In genomic region chr14:64410084-64410774, GRCh38 we compare ENCODE assay signal across 12 cellular contexts. TPM values are rescaled to one million over a fixed set of nuclear protein-coding genes. Genes with fewer than 3 reads are reported as not detected.
DNase-seq lines count a peak whose midpoint lies in the region; TF ChIP-seq lines count a peak whose summit lies in the region.
"Had no signal": no experiment of that assay in that cellular context is flagged by ENCODE, and none has a peak within 500 bp of the region (broad histone marks: within the 10 kb centered on the region; RNA-seq: fewer than 3 reads in every experiment).

No MANE protein-coding gene starts in this region.

- H3K4me3 Mint-ChIP-seq in neural progenitor cell = no peak overlapping the region

- H3K4me2 ChIP-seq in GM23248 (ENCODE audit: unreplicated experiment) (no peak overlapping the region), neural progenitor cell (no peak overlapping the region)

- in situ Hi-C loops in GM23248 (cut with MboI) = no loop called here

- no peak overlapping the region for H3K27ac Mint-ChIP-seq in neural progenitor cell

- no peak for TF ChIP-seq CTCF in neural progenitor cell (IDR thresholded peaks at IDR 0.05)
- TF ChIP-seq CTCF in suprapubic skin (IDR thresholded peaks at IDR 0.05) = no peak

- H3K9me3 ChIP-seq in GM23248 (ENCODE audit: low read depth) = no peaks in the 10 kb centered on the region
- H3K9me3 ChIP-seq in ectodermal cell (ENCODE audit: control insufficient read depth, low read length) = no peaks in the 10 kb centered on the region
- no peaks in the 10 kb centered on the region for H3K9me3 ChIP-seq in neural progenitor cell (ENCODE audit: low read depth)
- no peaks in the 10 kb centered on the region for H3K9me3 ChIP-seq in suprapubic skin
- H3K9me3 ChIP-seq: thyroid gland had no signal

- H3F3A ChIP-seq in GM23248 (ENCODE audit: insufficient read depth) = no peaks in the 10 kb centered on the region
- peaks cover 5% of the 10 kb centered on the region for H3F3A ChIP-seq in neural progenitor cell (ENCODE audit: low read depth)

- TF ChIP-seq POLR2A in suprapubic skin (IDR thresholded peaks at IDR 0.05) = no peak

- H3K36me3 ChIP-seq in GM23248 (ENCODE audit: low read depth) = peaks cover 4% of the 10 kb centered on the region; the same call in 1 of the 2 replicates
- H3K36me3 ChIP-seq in ectodermal cell (ENCODE audit: control insufficient read depth, insufficient read depth, low read length) = peaks cover 15% of the 10 kb centered on the region
- H3K36me3 ChIP-seq in neural progenitor cell = no peaks in the 10 kb centered on the region
- peaks cover 27% of the 10 kb centered on the region for H3K36me3 ChIP-seq in suprapubic skin

- DNase-seq in GM23248 = peak; percentile 53
- peak; percentile 50 for DNase-seq in NCI-H146 (lab: John Stamatoyannopoulos, UW)
- DNase-seq in neural progenitor cell (ENCODE audit: low spot score) = peak; percentile 53
- no peak for DNase-seq in GF-D8 (lab: John Stamatoyannopoulos, UW)
- no peak for DNase-seq in stimulated activated CD4-positive, alpha-beta T cell treated with anti-CD3 and anti-CD28 coated beads, Interleukin-2, amount 100 ng/mL, for 48 hours
- no peak for DNase-seq in COLO829 (ENCODE audit: low spot score)
- no peak for DNase-seq in suprapubic skin (ENCODE audit: low spot score in 2 of 2)
- DNase-seq: activated CD4-positive, alpha-beta T cell treated with anti-CD3 and anti-CD28 coated beads for 1 hour; left ventricle myocardium superior; NCI-H526 treated with DMSO at 0.1 percent for 48 hours; thyroid gland had no signal

- TF ChIP-seq EP300 in suprapubic skin (IDR thresholded peaks at IDR 0.05) = no peak

- H3K9ac ChIP-seq in GM23248 (no peak overlapping the region), neural progenitor cell (no peak overlapping the region)

- H4K20me1 ChIP-seq in GM23248 (ENCODE audit: insufficient read depth) = no peaks in the 10 kb centered on the region
- H4K20me1 ChIP-seq in neural progenitor cell (ENCODE audit: low read depth) = no peaks in the 10 kb centered on the region

- H3K79me2 ChIP-seq in GM23248 (ENCODE audit: insufficient read depth) (no peaks in the 10 kb centered on the region), neural progenitor cell (ENCODE audit: low read depth) (peaks cover 13% of the 10 kb centered on the region)

- no peaks in the 10 kb centered on the region for H3K9me2 ChIP-seq in GM23248 (ENCODE audit: insufficient read depth)

- peaks cover 12% of the 10 kb centered on the region for H3K36me3 Mint-ChIP-seq in neural progenitor cell

- H3K9me3 Mint-ChIP-seq in neural progenitor cell = no peaks in the 10 kb centered on the region

- H3K4me1 ChIP-seq in GM23248 (ENCODE audit: insufficient read depth) (0 out of 2 replicates have a peak, but pooled peaks cover 3% of the 10 kb centered on the region), ectodermal cell (ENCODE audit: control insufficient read depth, insufficient read depth, low read length) (no peaks in the 10 kb centered on the region), neural progenitor cell (peaks cover 4% of the 10 kb centered on the region), suprapubic skin (no peaks in the 10 kb centered on the region)
- H3K4me1 ChIP-seq: thyroid gland had no signal

- WGBS in GM23248 (ENCODE audit: low coverage in 1 of 2, low lambda C conversion rate in 2 of 2, missing lambda C conversion rate in 2 of 2), 2 experiments = 84 to 89% methylated on average over 5 of the region's 5 CpGs
- 46 to 51% methylated on average over 5 of the region's 5 CpGs for WGBS in ectodermal cell, 2 experiments
- WGBS in suprapubic skin = 92% methylated on average over 5 of the region's 5 CpGs

- peaks cover 2% of the 10 kb centered on the region for H3K27me3 Mint-ChIP-seq in neural progenitor cell (ENCODE audit: insufficient read depth, low read depth)

- H3K4me1 Mint-ChIP-seq in neural progenitor cell = peaks cover 3% of the 10 kb centered on the region

- H2AFZ ChIP-seq in GM23248 (no peak overlapping the region), neural progenitor cell (replicated peaks) (no peak overlapping the region)

- H3K27ac ChIP-seq in GM23248 = no peak overlapping the region
- peak overlapping the region; percentile 69 for H3K27ac ChIP-seq in ectodermal cell (ENCODE audit: insufficient read depth, low read depth, low read length, poor library complexity, severe bottlenecking)
- H3K27ac ChIP-seq in neural progenitor cell = peak overlapping the region; percentile 70
- no peak overlapping the region for H3K27ac ChIP-seq in suprapubic skin
- H3K27ac ChIP-seq: thyroid gland had no signal

- H3K4me3 ChIP-seq in GM23248 (no peak overlapping the region), ectodermal cell (ENCODE audit: insufficient read depth, low read depth, low read length) (no peak overlapping the region), neural progenitor cell (no peak overlapping the region), suprapubic skin (no peak overlapping the region)
- H3K4me3 ChIP-seq: thyroid gland had no signal

- H3K27me3 ChIP-seq in GM23248 (replicated peaks; ENCODE audit: insufficient read depth) (no peaks in the 10 kb centered on the region), ectodermal cell (ENCODE audit: control insufficient read depth, insufficient read depth, low read length, poor library complexity, severe bottlenecking) (no peaks in the 10 kb centered on the region), neural progenitor cell (no peaks in the 10 kb centered on the region), suprapubic skin (no peaks in the 10 kb centered on the region)
- H3K27me3 ChIP-seq: thyroid gland had no signal

RNA-seq across cellular contexts. Expression of gene MTHFD1, which starts 22.1 kb away (rescaled TPM):
- 23.4 and 24.1 TPM in 2 replicates for total RNA-seq in GM23248 (2014; rRNA removed; shearing (Covaris generic))
- 45.6 and 52.9 TPM in 2 replicates for polyA plus RNA-seq in GM23248 (2016; fragmentation: Nextera tagmentation; extraction: Ambion mirVana)
- 123 TPM for polyA plus RNA-seq in ectodermal cell (2013, experiment 1 of 4)
- 102 TPM for polyA plus RNA-seq in ectodermal cell (2013, experiment 2 of 4)
- polyA plus RNA-seq in ectodermal cell (2013, experiment 3 of 4) = 72.4 TPM
- 68.5 TPM for polyA plus RNA-seq in ectodermal cell (2013, experiment 4 of 4)
- total RNA-seq in neural progenitor cell (ENCODE audit: low replicate concordance) (49.3 and 54.5 TPM in 2 replicates), suprapubic skin (10 to 100 TPM; 21.5 to 42.0 (median 33.0) TPM)

RNA-seq across cellular contexts. Expression of gene AKAP5, which starts 55.1 kb away (rescaled TPM):
- 0.22 and 0.89 TPM in 2 replicates for total RNA-seq in GM23248 (2014; rRNA removed; shearing (Covaris generic))
- 0.08 and 0.19 TPM in 2 replicates for polyA plus RNA-seq in GM23248 (2016; fragmentation: Nextera tagmentation; extraction: Ambion mirVana)
- 1.7 TPM for polyA plus RNA-seq in ectodermal cell (2013, experiment 1 of 4)
- 2.0 TPM for polyA plus RNA-seq in ectodermal cell (2013, experiment 2 of 4)
- polyA plus RNA-seq in ectodermal cell (2013, experiment 3 of 4) = 1.6 TPM
- polyA plus RNA-seq in ectodermal cell (2013, experiment 4 of 4) = 1.3 TPM
- total RNA-seq in neural progenitor cell (ENCODE audit: low replicate concordance) = 2.4 and 3.2 TPM in 2 replicates
- under 1 TPM; 0.08 to 0.56 (median 0.34) TPM for total RNA-seq in suprapubic skin

Comparison
In these comparisons a context has a peak if more than half of its experiments do, and no peak if none do; other contexts are left out.
1. DNase-seq: peak in GM23248 (single experiment), NCI-H146 (single experiment) and neural progenitor cell (single experiment); none in GF-D8 (single experiment), stimulated activated CD4-positive, alpha-beta T cell treated with anti-CD3 and anti-CD28 coated beads, Interleukin-2, amount 100 ng/mL, for 48 hours (0 of 2), COLO829 (single experiment) and suprapubic skin (0 of 2).
2. H3K27ac ChIP-seq: peak in ectodermal cell (single experiment) and neural progenitor cell (single experiment); none in GM23248 (single experiment) and suprapubic skin (single experiment).